Comparison of ENCODE assay signal across 20 cellular contexts in genomic region chr14:88128811-88129210, GRCh38.
A peak's percentile ranks its signal among the peaks of the same experiment; 100 is the strongest.
DNase-seq lines count a peak whose midpoint lies in the region; ATAC-seq and TF ChIP-seq lines count a peak whose summit lies in the region.
"Had no signal": no experiment of that assay in that cellular context is flagged by ENCODE, and none has a peak within 500 bp of the region (broad histone marks: within the 10 kb centered on the region; RNA-seq: fewer than 3 reads in every experiment).

No MANE protein-coding gene starts in this region.

- H3K27me3 ChIP-seq in foreskin keratinocyte: no peaks in the 10 kb centered on the region
- H3K27me3 ChIP-seq: gastroesophageal sphincter, pancreas, testis had no signal

- no peak for TF ChIP-seq POLR2A in NB4 (IDR thresholded peaks at IDR 0.05; ENCODE audit: extremely low read depth, insufficient read length)

- peak overlapping the region; percentile 0 to 96 (median 96) for H3K27ac Mint-ChIP-seq in CD14-positive monocyte
- H3K27ac Mint-ChIP-seq: activated CD4-positive, alpha-beta T cell treated with anti-CD3 and anti-CD28 coated beads, Interleukin-2, amount 10 ng/mL, durations not matched to agents 24 days and 14 days; memory B cell; stimulated activated naive B cell treated with anti-CD40 and anti-IgM and Interleukin-4, amounts not matched to agents 10 μg/mL and 1 μg/mL and 100 μg/mL, for 72 hours had no signal

- no peak for TF ChIP-seq CTCF in CD14-positive monocyte (IDR thresholded peaks at IDR 0.05)
- TF ChIP-seq CTCF in NB4 (IDR thresholded peaks at IDR 0.05; ENCODE audit: low read depth, low read length): no peak
- no peak for TF ChIP-seq CTCF in foreskin keratinocyte (conservative IDR thresholded peaks at IDR 0.05)

- no peak overlapping the region for H3K4me3 ChIP-seq in NB4 (ENCODE audit: low read depth, low read length)
- H3K4me3 ChIP-seq: gastroesophageal sphincter, pancreas, testis had no signal

- DNase-seq in CD14-positive monocyte (ENCODE audit: low spot score) (no peak), NB4 (ENCODE audit: low read depth) (peak; percentile 20), midbrain (lab: John Stamatoyannopoulos, UW) (peak; percentile 4), amygdala (lab: John Stamatoyannopoulos, UW) (no peak), foreskin keratinocyte (no peak), COLO829 (ENCODE audit: low spot score) (no peak)
- DNase-seq in central memory CD4-positive, alpha-beta T cell: no peak
- DNase-seq: activated CD4-positive, alpha-beta T cell treated with anti-CD3 and anti-CD28 coated beads, Interleukin-2, amount 10 ng/mL, durations not matched to agents 24 days and 14 days; activated CD8-positive, alpha-beta memory T cell treated with anti-CD3 and anti-CD28 coated beads, Interleukin-2, amount 50 U/mL, for 4 hours; activated effector memory CD4-positive, alpha-beta T cell treated with anti-CD3 and anti-CD28 coated beads, Interleukin-2, amount 50 U/mL, for 16 hours; CD8-positive, alpha-beta T cell; naive thymus-derived CD8-positive, alpha-beta T cell; NCI-H1694; pancreas; stimulated activated naive B cell treated with anti-CD40 and anti-IgM and Interleukin-4, amounts not matched to agents 10 μg/mL and 1 μg/mL and 100 μg/mL, for 72 hours; testis had no signal

- H3K4me3 Mint-ChIP-seq in CD14-positive monocyte: peak overlapping the region in 1 of 2 donors; percentile 41
- H3K4me3 Mint-ChIP-seq: activated CD4-positive, alpha-beta T cell treated with anti-CD3 and anti-CD28 coated beads, Interleukin-2, amount 10 ng/mL, durations not matched to agents 24 days and 14 days; CD8-positive, alpha-beta T cell; central memory CD8-positive, alpha-beta T cell; memory B cell; stimulated activated naive B cell treated with anti-CD40 and anti-IgM and Interleukin-4, amounts not matched to agents 10 μg/mL and 1 μg/mL and 100 μg/mL, for 72 hours had no signal

- peaks cover 9 to 15% (median 10%) of the 10 kb centered on the region in 3 donors for H3K27me3 Mint-ChIP-seq in CD14-positive monocyte (ENCODE audit: low read depth in 3 of 3)

- H3K27ac ChIP-seq in angular gyrus (ENCODE audit: low read depth, low read length) (peak overlapping the region; percentile 19), foreskin keratinocyte (no peak overlapping the region)
- H3K27ac ChIP-seq: gastroesophageal sphincter, testis had no signal

- peaks cover 7 to 20% (median 16%) of the 10 kb centered on the region in 7 donors for H3K9me3 Mint-ChIP-seq in CD14-positive monocyte

- H3K4me1 Mint-ChIP-seq in CD14-positive monocyte: peaks cover 31% of the 10 kb centered on the region

- no peak for ATAC-seq in foreskin keratinocyte
- ATAC-seq: CD8-positive, alpha-beta T cell; naive thymus-derived CD8-positive, alpha-beta T cell; stimulated activated naive B cell treated with anti-CD40 and anti-IgM and Interleukin-4, amounts not matched to agents 10 μg/mL and 1 μg/mL and 100 μg/mL, for 72 hours had no signal

- H3K36me3 Mint-ChIP-seq in CD14-positive monocyte: no peaks in the 10 kb centered on the region
- H3K36me3 Mint-ChIP-seq: CD8-positive, alpha-beta T cell had no signal

- peaks cover 9% of the 10 kb centered on the region for H3K4me1 ChIP-seq in foreskin keratinocyte
- H3K4me1 ChIP-seq: gastroesophageal sphincter, pancreas, testis had no signal

- intact Hi-C loops in CD14-positive monocyte (cut with micrococcal nuclease): no loop called here

Comparison
In these comparisons a context has a peak if more than half of its experiments do, and no peak if none do; other contexts are left out.
1. DNase-seq: peak in NB4 (single experiment) and midbrain (single experiment); none in CD14-positive monocyte (single experiment), amygdala (0 of 56), central memory CD4-positive, alpha-beta T cell (single experiment), foreskin keratinocyte (0 of 2) and COLO829 (single experiment).